Comparison of ENCODE assay signal across 15 cellular contexts in genomic region chr3:51436998-51437639, GRCh38.
"Had no signal": no experiment of that assay in that cellular context is flagged by ENCODE, and none has a peak within 500 bp of the region (broad histone marks: within the 10 kb centered on the region; RNA-seq: fewer than 3 reads in every experiment).

No MANE protein-coding gene starts in this region.

- ATAC-seq: activated CD4-positive, CD25-positive, alpha-beta regulatory T cell treated with anti-CD3 and anti-CD28 coated beads, Interleukin-2, amount 50 U/mL, for 24 hours; body of pancreas; esophagus mucosa; psoas muscle had no signal

- H3K27ac Mint-ChIP-seq: activated T-helper 1 cell treated with anti-CD3 and anti-CD28 coated beads, Interleukin-12 subunit alpha, Interleukin-12 subunit beta, Interleukin-2, Interleukin-4 antibody, amounts not matched to agents 30 ng/mL and 10 ng/mL and 1 ng/mL, durations not matched to agents 14 hours and 24 hours and 36 hours had no signal

- H3K9me3 ChIP-seq: body of pancreas, psoas muscle, sigmoid colon, suprapubic skin, upper lobe of left lung had no signal

- DNase-seq: activated naive CD4-positive, alpha-beta T cell; body of pancreas; cerebellar nuclear complex; dermis blood vessel endothelial cell; glutamatergic neuron; psoas muscle; sigmoid colon; stimulated activated CD4-positive, alpha-beta T cell treated with anti-CD3 and anti-CD28 coated beads, Interleukin-12 subunit alpha, Interleukin-12 subunit beta, amount 100 ng/mL, for 4 hours; stimulated activated naive CD4-positive, alpha-beta T cell; T-helper 2 cell had no signal

- H3K4me3 Mint-ChIP-seq: activated T-helper 1 cell treated with anti-CD3 and anti-CD28 coated beads, Interleukin-12 subunit alpha, Interleukin-12 subunit beta, Interleukin-2, Interleukin-4 antibody, amounts not matched to agents 30 ng/mL and 10 ng/mL and 1 ng/mL, durations not matched to agents 14 hours and 24 hours and 36 hours had no signal

- H3K9me3 Mint-ChIP-seq: activated T-helper 1 cell treated with anti-CD3 and anti-CD28 coated beads, Interleukin-12 subunit alpha, Interleukin-12 subunit beta, Interleukin-2, Interleukin-4 antibody, amounts not matched to agents 30 ng/mL and 10 ng/mL and 1 ng/mL, durations not matched to agents 14 hours and 24 hours and 36 hours had no signal

- H3K4me1 ChIP-seq: body of pancreas, psoas muscle, suprapubic skin, upper lobe of left lung had no signal

- H3K27ac ChIP-seq: body of pancreas, psoas muscle, sigmoid colon, suprapubic skin, upper lobe of left lung had no signal

- H3K4me3 ChIP-seq: body of pancreas, psoas muscle, sigmoid colon, suprapubic skin, upper lobe of left lung had no signal

- H3K27me3 ChIP-seq: body of pancreas, sigmoid colon, suprapubic skin, upper lobe of left lung had no signal
